Comparison of ENCODE assay signal across 1 cellular context in the genomic region with DNA sequence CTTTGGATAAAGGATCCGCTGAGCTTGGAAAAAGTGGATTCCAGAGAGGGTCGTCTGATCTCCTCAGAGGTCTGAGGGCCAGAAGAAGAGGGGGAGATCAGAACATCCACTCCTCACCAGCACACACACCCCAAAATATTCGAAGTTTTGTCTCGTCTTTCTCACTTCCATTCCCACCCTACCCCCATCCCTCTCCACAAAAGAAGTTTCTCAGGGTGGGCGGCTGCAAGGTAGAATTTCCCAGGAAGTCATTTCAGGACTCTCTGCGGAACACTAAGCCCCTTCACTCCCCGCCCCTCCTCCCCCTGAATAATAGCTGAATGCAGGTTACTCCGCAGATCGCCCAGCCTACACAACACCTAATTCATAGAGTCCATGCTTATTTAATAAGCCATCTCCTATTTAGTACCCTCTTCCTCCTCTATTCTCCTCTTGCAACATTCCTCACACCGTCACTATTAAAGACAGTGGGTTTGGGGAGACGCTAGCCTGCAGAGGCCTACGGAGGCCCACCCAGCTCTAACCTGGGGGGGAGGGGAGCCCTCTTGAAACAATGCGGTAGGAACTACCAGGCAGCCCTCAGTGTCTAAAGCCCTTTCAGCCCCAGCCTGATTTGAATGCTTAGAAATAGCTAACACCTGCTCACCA.
TF ChIP-seq lines count a peak whose summit lies in the region.

No MANE protein-coding gene starts in this region.

TF ChIP-seq in SK-N-SH, 30 proteins besides CTCF, POLR2A, EP300 and RAD21 (continued from another document):
- TF ChIP-seq, protein P1, sequence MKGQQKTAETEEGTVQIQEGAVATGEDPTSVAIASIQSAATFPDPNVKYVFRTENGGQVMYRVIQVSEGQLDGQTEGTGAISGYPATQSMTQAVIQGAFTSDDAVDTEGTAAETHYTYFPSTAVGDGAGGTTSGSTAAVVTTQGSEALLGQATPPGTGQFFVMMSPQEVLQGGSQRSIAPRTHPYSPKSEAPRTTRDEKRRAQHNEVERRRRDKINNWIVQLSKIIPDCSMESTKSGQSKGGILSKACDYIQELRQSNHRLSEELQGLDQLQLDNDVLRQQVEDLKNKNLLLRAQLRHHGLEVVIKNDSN (IDR thresholded peaks at IDR 0.05; ENCODE audit: borderline replicate concordance, low read depth), result no peak
- TF ChIP-seq NRF1 (IDR thresholded peaks at IDR 0.05; ENCODE audit: low read depth, low read length) (no peak), RCOR1 (IDR thresholded peaks at IDR 0.05; ENCODE audit: low read length) (no peak), EZH2phosphoT487 (IDR thresholded peaks at IDR 0.05; ENCODE audit: borderline replicate concordance, low read depth) (no peak), NFIC (IDR thresholded peaks at IDR 0.05; ENCODE audit: borderline replicate concordance) (no peak), GABPA (IDR thresholded peaks at IDR 0.05; ENCODE audit: low read depth) (no peak), POLR2AphosphoS5 (IDR thresholded peaks at IDR 0.05; ENCODE audit: low read depth, low read length) (no peak), ELF1 (IDR thresholded peaks at IDR 0.05) (no peak), TAF1 (IDR thresholded peaks at IDR 0.05; ENCODE audit: borderline replicate concordance, low read depth, low read length) (no peak), FOXJ3 (CRISPR knock-in tag; IDR thresholded peaks at IDR 0.05) (no peak), RFX5 (IDR thresholded peaks at IDR 0.05; ENCODE audit: low read length) (no peak), SIN3A (IDR thresholded peaks at IDR 0.05; ENCODE audit: borderline replicate concordance, low read depth, low read length) (no peak)
- TF ChIP-seq, protein P2, sequence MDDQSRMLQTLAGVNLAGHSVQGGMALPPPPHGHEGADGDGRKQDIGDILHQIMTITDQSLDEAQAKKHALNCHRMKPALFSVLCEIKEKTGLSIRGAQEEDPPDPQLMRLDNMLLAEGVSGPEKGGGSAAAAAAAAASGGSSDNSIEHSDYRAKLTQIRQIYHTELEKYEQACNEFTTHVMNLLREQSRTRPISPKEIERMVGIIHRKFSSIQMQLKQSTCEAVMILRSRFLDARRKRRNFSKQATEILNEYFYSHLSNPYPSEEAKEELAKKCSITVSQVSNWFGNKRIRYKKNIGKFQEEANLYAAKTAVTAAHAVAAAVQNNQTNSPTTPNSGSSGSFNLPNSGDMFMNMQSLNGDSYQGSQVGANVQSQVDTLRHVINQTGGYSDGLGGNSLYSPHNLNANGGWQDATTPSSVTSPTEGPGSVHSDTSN (IDR thresholded peaks at IDR 0.05), result no peak
